Comparison of ENCODE assay signal across 8 cellular contexts in genomic region chr12:104455594-104456416, GRCh38. TPM values are rescaled to one million over a fixed set of nuclear protein-coding genes. Genes with fewer than 3 reads are reported as not detected.
DNase-seq lines count a peak whose midpoint lies in the region; ATAC-seq and TF ChIP-seq lines count a peak whose summit lies in the region.

No MANE protein-coding gene starts in this region.

- no peaks in the 10 kb centered on the region for H4K20me1 ChIP-seq in fibroblast of lung (ENCODE audit: control insufficient read depth, extremely low read depth, insufficient read depth, low read length)

- TF ChIP-seq CTCF in GM12864 (IDR thresholded peaks at IDR 0.05; ENCODE audit: low read depth, low read length, missing control alignments) (no peak), fibroblast of lung (conservative IDR thresholded peaks at IDR 0.05 in 1 of 2, IDR thresholded peaks at IDR 0.05 in 1 of 2; ENCODE audit: low read depth in 1 of 2, low read length in 2 of 2) (no peak), psoas muscle (IDR thresholded peaks at IDR 0.05) (no peak)

- H3K4me1 ChIP-seq in fibroblast of lung (ENCODE audit: control insufficient read depth, extremely low read depth, insufficient read depth, low read length) (peaks cover 9% of the 10 kb centered on the region), psoas muscle (peaks cover 18% of the 10 kb centered on the region)

- H2AFZ ChIP-seq in fibroblast of lung (ENCODE audit: low read length), result peak overlapping the region; percentile 9

- WGBS in psoas muscle, 3 donors, result 29 to 37% (median 33%) methylated on average over 8 of the region's 8 CpGs

- DNase-seq in GM12864 (ENCODE audit: low read depth) (no peak), SK-N-MC (ENCODE audit: low read depth, low spot score) (no peak), fibroblast of lung (ENCODE audit: low read depth in 2 of 2) (no peak), psoas muscle (no peak), cerebellum (ENCODE audit: low spot score) (no peak), NOMO-1 treated with DMSO at 0.1 percent for 48 hours (lab: John Stamatoyannopoulos, UW; ENCODE audit: unreplicated experiment) (no peak)

- no peaks in the 10 kb centered on the region for H3K9me3 ChIP-seq in SK-N-MC (ENCODE audit: low read depth, low read length)
- no peaks in the 10 kb centered on the region for H3K9me3 ChIP-seq in fibroblast of lung (ENCODE audit: control insufficient read depth, insufficient read depth, low read depth, low read length)
- peaks cover 4% of the 10 kb centered on the region for H3K9me3 ChIP-seq in psoas muscle

- H3K79me2 ChIP-seq in fibroblast of lung (ENCODE audit: control insufficient read depth, insufficient read depth, low read length), result peaks cover 23% of the 10 kb centered on the region

- H3K4me3 ChIP-seq in GM12864 (ENCODE audit: low read depth, low read length), result peak overlapping the region; percentile 98
- H3K4me3 ChIP-seq in SK-N-MC, result peak overlapping the region; percentile 98
- peak overlapping the region; percentile 71 to 87 (median 84) for H3K4me3 ChIP-seq in fibroblast of lung (replicated peaks in 1 of 4; ENCODE audit: control extremely low read depth in 1 of 4, insufficient read depth in 1 of 4, low read depth in 3 of 4, low read length in 4 of 4)
- peak overlapping the region; percentile 77 for H3K4me3 ChIP-seq in psoas muscle

- H3K36me3 ChIP-seq in SK-N-MC (ENCODE audit: insufficient read depth, low read length) (no peaks in the 10 kb centered on the region), fibroblast of lung (ENCODE audit: control insufficient read depth, insufficient read depth, low read length) (no peaks in the 10 kb centered on the region), psoas muscle (ENCODE audit: insufficient read depth in 1 of 2, low read depth in 1 of 2) (no peaks in the 10 kb centered on the region)

- H3K27ac ChIP-seq in SK-N-MC (no peak overlapping the region), fibroblast of lung (ENCODE audit: insufficient read depth, low read length) (peak overlapping the region; percentile 57), psoas muscle (no peak overlapping the region)

- intact Hi-C loops in psoas muscle (cut with DNase I), result no loop called here

- peak overlapping the region; percentile 78 for H3K4me2 ChIP-seq in fibroblast of lung (ENCODE audit: extremely low read depth, insufficient read depth, low read length)

- ATAC-seq in psoas muscle, result no peak
- ATAC-seq in GM19452 (IDR thresholded peaks at IDR 0.05; ENCODE audit: unreplicated experiment), result no peak
- no peak for ATAC-seq in GM21528 (IDR thresholded peaks at IDR 0.05; ENCODE audit: low FRiP score, unreplicated experiment)

- H3K9ac ChIP-seq in SK-N-MC (ENCODE audit: insufficient read length), result no peak overlapping the region
- peak overlapping the region; percentile 70 for H3K9ac ChIP-seq in fibroblast of lung (ENCODE audit: insufficient read depth, low read length)

- H3K27me3 ChIP-seq in fibroblast of lung (ENCODE audit: control insufficient read depth, insufficient read depth, low read length), result no peaks in the 10 kb centered on the region
- peaks cover 0 to 20% (median 12%) of the 10 kb centered on the region in 3 donors for H3K27me3 ChIP-seq in psoas muscle (ENCODE audit: insufficient read depth in 3 of 3, low read length in 2 of 3)

RNA-seq across cellular contexts. Expression of gene CHST11, which starts 0.9 kb away (rescaled TPM):
- total RNA-seq in fibroblast of lung (2.6 and 3.5 TPM in 2 replicates), psoas muscle (1 to 10 TPM; 1.0 to 1.6 (median 1.1) TPM), cerebellum (27.9 TPM)
- polyA plus RNA-seq in fibroblast of lung (9.0 and 9.1 TPM in 2 replicates), psoas muscle (under 1 TPM; 0.52 to 0.65 (median 0.58) TPM)
- 8.4 and 8.6 TPM in 2 replicates for polyA plus RNA-seq in fibroblast of lung (2012)
- polyA minus RNA-seq in fibroblast of lung (ENCODE audit: low replicate concordance), result 27.5 and 49.4 TPM in 2 replicates
